ENCODE assay signal across 17 cellular contexts in genomic region chr5:127299678-127300077, GRCh38. TPM values are rescaled to one million over a fixed set of nuclear protein-coding genes. Genes with fewer than 3 reads are reported as not detected.
DNase-seq lines count a peak whose midpoint lies in the region; ATAC-seq and TF ChIP-seq lines count a peak whose summit lies in the region.
"Had no signal": no experiment of that assay in that cellular context is flagged by ENCODE, and none has a peak within 500 bp of the region (broad histone marks: within the 10 kb centered on the region; RNA-seq: fewer than 3 reads in every experiment).

No MANE protein-coding gene starts in this region.

- TF ChIP-seq POLR2A in suprapubic skin (IDR thresholded peaks at IDR 0.05): no peak

- no peaks in the 10 kb centered on the region for H3K79me2 ChIP-seq in neural progenitor cell (ENCODE audit: low read depth)

- in situ Hi-C loops in KBM-7 (cut with MboI; ENCODE audit: low pct_unique_long_range_greater_than_20kb, low sequenced_read_pairs): loop anchor here (10.0 to 25.0 kb wide), 2 partner anchors 145 to 662 kb away; a partner anchor contains a TSS

- peaks cover 22% of the 10 kb centered on the region for H3K4me1 ChIP-seq in neural progenitor cell
- no peaks in the 10 kb centered on the region for H3K4me1 ChIP-seq in CD4-positive, alpha-beta memory T cell (ENCODE audit: insufficient read depth, low read length)
- H3K4me1 ChIP-seq in heart right ventricle: no peaks in the 10 kb centered on the region
- no peaks in the 10 kb centered on the region for H3K4me1 ChIP-seq in suprapubic skin
- H3K4me1 ChIP-seq: gastroesophageal sphincter, upper lobe of left lung had no signal

- H3K9me3 Mint-ChIP-seq in neural progenitor cell: no peaks in the 10 kb centered on the region
- no peaks in the 10 kb centered on the region for H3K9me3 Mint-ChIP-seq in CD4-positive, alpha-beta memory T cell

- ATAC-seq in heart right ventricle: no peak
- ATAC-seq: gastroesophageal sphincter, Right ventricle myocardium inferior had no signal

- CTCF ChIA-PET in CD4-positive, alpha-beta memory T cell (lab: Charles Lee; ENCODE audit: partially characterized antibody): no interaction called here

- no peak for TF ChIP-seq EP300 in suprapubic skin (IDR thresholded peaks at IDR 0.05)

- DNase-seq in KBM-7 (peak; percentile 22), NCI-H748 (lab: John Stamatoyannopoulos, UW; ENCODE audit: unreplicated experiment) (peak; percentile 77), caudate nucleus (lab: John Stamatoyannopoulos, UW) (peak in 5 of 61 donors; percentile 9 to 39 (median 27)), neural progenitor cell (ENCODE audit: low spot score) (peak; percentile 55), heart right ventricle (no peak), suprapubic skin (ENCODE audit: low spot score in 2 of 2) (no peak)
- DNase-seq in CD4-positive, alpha-beta memory T cell: no peak
- DNase-seq: activated naive CD4-positive, alpha-beta T cell treated with Interleukin-2 at 50 U/mL for 16 hours; IMR-90; NCI-H1694; NCI-H526 treated with DMSO at 0.1 percent for 48 hours; upper lobe of left lung had no signal

- intact Hi-C loops in CD4-positive, alpha-beta memory T cell (cut with micrococcal nuclease): no loop called here
- intact Hi-C loops in heart right ventricle (cut with DNase I): loop anchor here in 2 of 10 donors (5.0 to 10.0 kb wide), 2 partner anchors 185 to 193 kb away; no protein-coding TSS in a partner anchor

- POLR2A ChIA-PET in CD4-positive, alpha-beta memory T cell (lab: Charles Lee; ENCODE audit: partially characterized antibody): no interaction called here

- H3K4me2 ChIP-seq in neural progenitor cell: peak overlapping the region; percentile 33

- H3K27me3 ChIP-seq in neural progenitor cell (no peaks in the 10 kb centered on the region), heart right ventricle (peaks cover 0 to 19% (median 9%) of the 10 kb centered on the region in 7 donors), suprapubic skin (no peaks in the 10 kb centered on the region)
- peaks cover 6% of the 10 kb centered on the region for H3K27me3 ChIP-seq in CD4-positive, alpha-beta memory T cell (ENCODE audit: insufficient read depth, low read length)
- H3K27me3 ChIP-seq: gastroesophageal sphincter, upper lobe of left lung had no signal

- H3K4me3 ChIP-seq in neural progenitor cell: no peak overlapping the region
- no peak overlapping the region for H3K4me3 ChIP-seq in CD4-positive, alpha-beta memory T cell (ENCODE audit: low read length in 2 of 2)
- no peak overlapping the region for H3K4me3 ChIP-seq in heart right ventricle
- H3K4me3 ChIP-seq in suprapubic skin: no peak overlapping the region
- H3K4me3 ChIP-seq: gastroesophageal sphincter, upper lobe of left lung had no signal

- peaks cover 5% of the 10 kb centered on the region for H3K27me3 Mint-ChIP-seq in neural progenitor cell (ENCODE audit: insufficient read depth, low read depth)
- peaks cover 4 to 21% of the 10 kb centered on the region in 2 donors for H3K27me3 Mint-ChIP-seq in CD4-positive, alpha-beta memory T cell

- peaks cover 37% of the 10 kb centered on the region for H3K4me1 Mint-ChIP-seq in neural progenitor cell
- H3K4me1 Mint-ChIP-seq in CD4-positive, alpha-beta memory T cell: no peaks in the 10 kb centered on the region

- H3K36me3 ChIP-seq in neural progenitor cell: no peaks in the 10 kb centered on the region
- H3K36me3 ChIP-seq in CD4-positive, alpha-beta memory T cell (ENCODE audit: insufficient read depth, low read length): no peaks in the 10 kb centered on the region
- H3K36me3 ChIP-seq in heart right ventricle: no peaks in the 10 kb centered on the region
- no peaks in the 10 kb centered on the region for H3K36me3 ChIP-seq in suprapubic skin
- H3K36me3 ChIP-seq: gastroesophageal sphincter, upper lobe of left lung had no signal

- H3K4me3 Mint-ChIP-seq in neural progenitor cell: peak overlapping the region; percentile 52
- no peak overlapping the region for H3K4me3 Mint-ChIP-seq in CD4-positive, alpha-beta memory T cell

- peak; percentile 29 for TF ChIP-seq CTCF in neural progenitor cell (IDR thresholded peaks at IDR 0.05)
- TF ChIP-seq CTCF in heart right ventricle (IDR thresholded peaks at IDR 0.05): no peak
- no peak for TF ChIP-seq CTCF in suprapubic skin (IDR thresholded peaks at IDR 0.05)

- 62 to 69% methylated on average over 2 of the region's 2 CpGs for WGBS in heart right ventricle, 2 donors
- 70% methylated on average over 2 of the region's 2 CpGs for WGBS in suprapubic skin

- H3K9me3 ChIP-seq in neural progenitor cell (ENCODE audit: low read depth) (no peaks in the 10 kb centered on the region), heart right ventricle (no peaks in the 10 kb centered on the region), suprapubic skin (no peaks in the 10 kb centered on the region)
- H3K9me3 ChIP-seq in CD4-positive, alpha-beta memory T cell (ENCODE audit: control insufficient read depth in 1 of 2, low read length in 2 of 2): no peaks in the 10 kb centered on the region
- H3K9me3 ChIP-seq: gastroesophageal sphincter, upper lobe of left lung had no signal

- H4K20me1 ChIP-seq in neural progenitor cell (ENCODE audit: low read depth): no peaks in the 10 kb centered on the region

- H3K27ac ChIP-seq in caudate nucleus (ENCODE audit: low read depth, low read length) (peak overlapping the region; percentile 99), neural progenitor cell (no peak overlapping the region), heart right ventricle (no peak overlapping the region), suprapubic skin (no peak overlapping the region)
- H3K27ac ChIP-seq in CD4-positive, alpha-beta memory T cell (ENCODE audit: low read depth, low read length): no peak overlapping the region
- H3K27ac ChIP-seq: gastroesophageal sphincter, upper lobe of left lung had no signal

- peaks cover 3% of the 10 kb centered on the region for H3K36me3 Mint-ChIP-seq in neural progenitor cell
- no peaks in the 10 kb centered on the region for H3K36me3 Mint-ChIP-seq in CD4-positive, alpha-beta memory T cell

- peak overlapping the region; percentile 78 for H3K27ac Mint-ChIP-seq in neural progenitor cell
- H3K27ac Mint-ChIP-seq in CD4-positive, alpha-beta memory T cell: no peak overlapping the region

- no peak overlapping the region for H2AFZ ChIP-seq in neural progenitor cell (replicated peaks)

- peaks cover 25% of the 10 kb centered on the region for H3F3A ChIP-seq in neural progenitor cell (ENCODE audit: low read depth)

- H3K9ac ChIP-seq in neural progenitor cell: no peak overlapping the region

RNA-seq across cellular contexts. Expression of gene MEGF10, which starts 9.1 kb away (rescaled TPM):
- 1.3 and 2.2 TPM in 2 replicates for total RNA-seq in neural progenitor cell (ENCODE audit: low replicate concordance)
- not detected for total RNA-seq in CD4-positive, alpha-beta memory T cell
- not detected for polyA plus RNA-seq in CD4-positive, alpha-beta memory T cell
- 1 to 10 TPM in 1 of 10 donors, under 1 TPM in 8, not detected in 1; 0.02 to 1.0 (median 0.38) TPM for total RNA-seq in heart right ventricle
- under 1 TPM; 0.10 to 0.15 TPM for polyA plus RNA-seq in heart right ventricle
- total RNA-seq in suprapubic skin: 1 to 10 TPM; 1.1 to 3.4 (median 2.9) TPM
- total RNA-seq: bronchial epithelial cell, IMR-90 had no signal
- polyA plus RNA-seq: BJ, IMR-90, keratinocyte had no signal

Comparison
In these comparisons a context has a peak if more than half of its experiments do, and no peak if none do; other contexts are left out.
1. DNase-seq: peak in KBM-7 (single experiment), NCI-H748 (single experiment) and neural progenitor cell (single experiment); none in CD4-positive, alpha-beta memory T cell (0 of 5), heart right ventricle (0 of 2) and suprapubic skin (0 of 2).